ENCODE assay signal across 26 cellular contexts in the genomic region with DNA sequence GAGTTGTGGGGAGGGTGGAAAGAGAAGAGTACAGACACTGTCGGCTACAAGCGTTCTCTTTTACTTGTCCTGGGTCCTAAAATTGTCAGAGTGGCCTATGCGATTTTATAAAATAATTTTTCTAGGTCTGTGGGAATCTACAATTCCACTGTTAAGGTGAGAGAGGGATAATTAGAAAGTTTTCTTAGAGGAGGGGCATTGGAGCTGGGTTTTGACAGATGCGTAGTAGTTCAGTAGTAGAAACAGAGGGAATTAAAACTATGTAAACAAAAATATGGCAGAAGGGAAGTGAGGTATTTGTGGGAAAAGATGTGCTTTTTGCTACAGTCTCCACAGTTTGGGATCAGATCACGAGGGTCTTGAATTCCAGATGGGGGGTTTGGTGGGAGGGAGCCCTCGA.
"Had no signal": no experiment of that assay in that cellular context is flagged by ENCODE, and none has a peak within 500 bp of the region (broad histone marks: within the 10 kb centered on the region; RNA-seq: fewer than 3 reads in every experiment).

No MANE protein-coding gene starts in this region.

- H3K4me3 ChIP-seq: hepatocyte, left ventricle myocardium inferior, lung, ovary, prostate gland, skin epidermis, stomach, testis, thyroid gland, transverse colon, upper lobe of right lung had no signal

- H3K9me3 ChIP-seq: left ventricle myocardium inferior, ovary, prostate gland, stomach, testis, thyroid gland, transverse colon, upper lobe of right lung had no signal

- H3K4me2 ChIP-seq: hepatocyte had no signal

- H3K4me1 Mint-ChIP-seq: stimulated activated naive B cell treated with anti-CD40 and anti-IgM and Interleukin-4, amounts not matched to agents 10 μg/mL and 1 μg/mL and 100 μg/mL, for 72 hours had no signal

- ATAC-seq: natural killer cell; right cardiac atrium; sciatic nerve; stimulated activated naive B cell treated with anti-CD40 and anti-IgM and Interleukin-4, amounts not matched to agents 10 μg/mL and 1 μg/mL and 100 μg/mL, for 72 hours; stimulated activated naive CD8-positive, alpha-beta T cell treated with anti-CD3 and anti-CD28 coated beads, Interleukin-15, Interleukin-2, amounts not matched to agents 100 U/mL and 50 U/mL, for 24 hours; upper lobe of right lung had no signal

- H3K27ac ChIP-seq: hepatocyte, left ventricle myocardium inferior, ovary, prostate gland, skin epidermis, stomach, testis, thyroid gland, transverse colon, upper lobe of right lung had no signal

- H3K4me1 ChIP-seq: left ventricle myocardium inferior, prostate gland, stomach, testis, thyroid gland, upper lobe of right lung had no signal

- H3K27me3 ChIP-seq: hepatocyte, ovary, stomach, testis, thyroid gland, transverse colon, upper lobe of right lung had no signal

- H3K79me2 ChIP-seq: hepatocyte had no signal

- H3K27ac Mint-ChIP-seq: mesothelial cell of epicardium; natural killer cell; nephron progenitor cell; stimulated activated naive B cell treated with anti-CD40 and anti-IgM and Interleukin-4, amounts not matched to agents 10 μg/mL and 1 μg/mL and 100 μg/mL, for 72 hours had no signal

- H2AFZ ChIP-seq: hepatocyte had no signal

- H3K36me3 ChIP-seq: left ventricle myocardium inferior, ovary, prostate gland, stomach, thyroid gland, transverse colon, upper lobe of right lung had no signal

- DNase-seq: islet precursor cell; left ventricle myocardium inferior; mesendoderm; naive B cell; natural killer cell; nephron progenitor cell; ovary; retina; right cardiac atrium; stimulated activated CD4-positive, alpha-beta T cell treated with anti-CD3 and anti-CD28 coated beads, Interleukin-12 subunit alpha, Interleukin-12 subunit beta, amount 100 ng/mL, for 4 hours; stimulated activated CD4-positive, alpha-beta T cell treated with anti-CD3 and anti-CD28 coated beads, Interleukin-15, amount 100 ng/mL, for 24 hours; stimulated activated CD4-positive, alpha-beta T cell treated with anti-CD3 and anti-CD28 coated beads, Interleukin-2, amount 100 ng/mL, for 24 hours; stimulated activated CD4-positive, alpha-beta T cell treated with anti-CD3 and anti-CD28 coated beads, Interleukin-4, amount 100 ng/mL, for 1 hour; stimulated activated naive B cell treated with anti-CD40 and anti-IgM and Interleukin-4, amounts not matched to agents 10 μg/mL and 1 μg/mL and 100 μg/mL, for 72 hours; stimulated activated naive CD8-positive, alpha-beta T cell treated with anti-CD3 and anti-CD28 coated beads, Interleukin-15, Interleukin-2, amounts not matched to agents 100 U/mL and 50 U/mL, for 24 hours; stomach; testis; thyroid gland; transverse colon; upper lobe of right lung had no signal

- H3K4me3 Mint-ChIP-seq: mesothelial cell of epicardium; naive B cell; natural killer cell; nephron progenitor cell; stimulated activated naive B cell treated with anti-CD40 and anti-IgM and Interleukin-4, amounts not matched to agents 10 μg/mL and 1 μg/mL and 100 μg/mL, for 72 hours had no signal

- H3K36me3 Mint-ChIP-seq: natural killer cell had no signal
